Comparison of ENCODE assay signal across 16 cellular contexts in the genomic region with DNA sequence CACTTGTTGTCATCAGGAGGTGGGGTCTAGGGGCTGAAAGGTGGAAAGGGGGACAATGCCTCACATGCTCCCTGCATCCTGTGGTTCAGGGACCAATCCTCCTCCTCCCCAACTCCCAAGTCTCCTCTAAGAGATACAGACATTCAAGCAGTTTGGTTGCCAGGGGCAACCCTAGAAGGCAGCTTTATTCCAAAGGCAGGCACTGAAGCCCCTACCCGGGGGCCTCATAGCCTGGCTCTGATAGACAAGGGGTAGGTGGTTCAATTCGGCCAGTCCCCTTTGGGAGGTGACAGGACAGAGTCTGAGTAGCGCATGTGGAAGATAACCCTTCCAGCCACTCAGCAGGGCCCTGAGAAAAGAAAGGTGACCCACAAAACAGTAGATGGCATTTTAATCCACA.
"Had no signal": no experiment of that assay in that cellular context is flagged by ENCODE, and none has a peak within 500 bp of the region (broad histone marks: within the 10 kb centered on the region; RNA-seq: fewer than 3 reads in every experiment).

No MANE protein-coding gene starts in this region.

- H3K4me3 Mint-ChIP-seq: activated T-helper 17 cell treated with anti-CD3 and anti-CD28 coated beads, Interleukin-2, amount 50 U/mL, for 72 hours; mesothelial cell of epicardium had no signal

- DNase-seq: activated CD4-positive, CD25-positive, alpha-beta regulatory T cell treated with anti-CD3 and anti-CD28 coated beads, Interleukin-2, amount 50 U/mL, for 72 hours; activated naive CD4-positive, alpha-beta T cell treated with Interleukin-2 at 50 U/mL for 16 hours; dorsolateral prefrontal cortex; kidney; left ventricle myocardium superior; SK-N-SH; stimulated activated naive CD8-positive, alpha-beta T cell treated with anti-CD3 and anti-CD28 coated beads, Interleukin-15, Interleukin-2, amounts not matched to agents 100 U/mL and 50 U/mL, for 24 hours; T-helper 1 cell; T1000 had no signal

- H3K9me3 ChIP-seq: ascending aorta, esophagus muscularis mucosa, neutrophil, SK-N-SH had no signal

- FAIRE-seq: bronchial epithelial cell, kidney had no signal

- H3K9me3 Mint-ChIP-seq: activated T-helper 17 cell treated with anti-CD3 and anti-CD28 coated beads, Interleukin-2, amount 50 U/mL, for 72 hours; mesothelial cell of epicardium had no signal

- H3K36me3 ChIP-seq: ascending aorta, esophagus muscularis mucosa, neutrophil had no signal

- ATAC-seq: activated T-helper 17 cell treated with anti-CD3 and anti-CD28 coated beads, Interleukin-2, amount 50 U/mL, for 72 hours; left ventricle myocardium superior; stimulated activated naive CD8-positive, alpha-beta T cell treated with anti-CD3 and anti-CD28 coated beads, Interleukin-15, Interleukin-2, amounts not matched to agents 100 U/mL and 50 U/mL, for 24 hours had no signal

- H3K27me3 ChIP-seq: ascending aorta, dorsolateral prefrontal cortex, esophagus muscularis mucosa had no signal

- H3K36me3 Mint-ChIP-seq: mesothelial cell of epicardium had no signal

- H3K27ac ChIP-seq: ascending aorta, esophagus muscularis mucosa, neutrophil, skin epidermis had no signal

- H3K27ac Mint-ChIP-seq: activated T-helper 17 cell treated with anti-CD3 and anti-CD28 coated beads, Interleukin-2, amount 50 U/mL, for 72 hours had no signal

- H3K4me3 ChIP-seq: ascending aorta, dorsolateral prefrontal cortex, esophagus muscularis mucosa, skin epidermis had no signal
